ENCODE assay signal across 1 cellular context in the genomic region with DNA sequence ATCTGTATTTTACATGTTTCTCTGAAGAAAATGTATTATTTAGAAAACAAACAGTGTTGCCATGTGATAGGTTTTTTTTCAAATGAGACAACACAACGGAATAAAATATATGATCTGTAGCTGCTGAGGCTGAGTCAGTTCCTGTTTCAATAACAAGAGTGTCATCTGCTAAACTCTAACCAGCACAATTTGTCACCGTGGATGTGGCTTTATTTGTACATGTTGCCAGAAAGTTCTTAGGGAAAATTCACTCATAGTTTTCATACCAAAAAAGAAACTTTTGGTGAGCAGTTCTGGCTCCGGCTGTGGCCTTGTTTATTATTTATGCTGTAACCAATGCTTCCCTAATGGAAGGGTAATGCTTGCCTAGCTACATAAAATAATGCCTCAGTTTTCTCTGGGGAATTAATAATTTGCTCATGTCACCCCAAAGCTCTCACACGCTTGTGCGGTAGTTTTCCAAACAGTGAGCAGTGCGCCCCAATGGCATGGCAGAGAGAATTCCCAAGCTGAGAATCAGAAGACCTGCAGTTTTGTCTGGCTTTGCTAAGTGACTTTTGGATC.
TF ChIP-seq lines count a peak whose summit lies in the region.

No MANE protein-coding gene starts in this region.

TF ChIP-seq in GM12878, 131 proteins besides CTCF, POLR2A, EP300 and RAD21 (continued from another document and continues in another):
- TF ChIP-seq, protein P1, sequence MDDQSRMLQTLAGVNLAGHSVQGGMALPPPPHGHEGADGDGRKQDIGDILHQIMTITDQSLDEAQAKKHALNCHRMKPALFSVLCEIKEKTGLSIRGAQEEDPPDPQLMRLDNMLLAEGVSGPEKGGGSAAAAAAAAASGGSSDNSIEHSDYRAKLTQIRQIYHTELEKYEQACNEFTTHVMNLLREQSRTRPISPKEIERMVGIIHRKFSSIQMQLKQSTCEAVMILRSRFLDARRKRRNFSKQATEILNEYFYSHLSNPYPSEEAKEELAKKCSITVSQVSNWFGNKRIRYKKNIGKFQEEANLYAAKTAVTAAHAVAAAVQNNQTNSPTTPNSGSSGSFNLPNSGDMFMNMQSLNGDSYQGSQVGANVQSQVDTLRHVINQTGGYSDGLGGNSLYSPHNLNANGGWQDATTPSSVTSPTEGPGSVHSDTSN (IDR thresholded peaks at IDR 0.05; ENCODE audit: insufficient replicate concordance, low read depth, low read length): no peak
- TF ChIP-seq ZZZ3 (IDR thresholded peaks at IDR 0.05; ENCODE audit: control insufficient read depth, insufficient read length, low read depth) (no peak), IKZF1 (conservative IDR thresholded peaks at IDR 0.05) (peak; percentile 60; the same call in 1 of the 2 replicates), SMARCA5 (IDR thresholded peaks at IDR 0.05) (peak; percentile 67; the same call in 1 of the 2 replicates), JUNB (IDR thresholded peaks at IDR 0.05) (peak; percentile 38; the same call in 1 of the 2 replicates), NFIC (IDR thresholded peaks at IDR 0.05; ENCODE audit: low read depth, low read length) (peak; percentile 70; the same call in 1 of the 2 replicates), MYC (IDR thresholded peaks at IDR 0.05; ENCODE audit: insufficient read depth, insufficient read length, insufficient replicate concordance, low read length, severe bottlenecking) (no peak), TBL1XR1 (IDR thresholded peaks at IDR 0.05; ENCODE audit: low read depth, low read length) (no peak), IKZF2 (IDR thresholded peaks at IDR 0.05) (peak; percentile 63 to 82), CHD4 (IDR thresholded peaks at IDR 0.05) (no peak), POU2F2 (IDR thresholded peaks at IDR 0.05; ENCODE audit: borderline replicate concordance, low read depth, low read length) (no peak), LARP7 (IDR thresholded peaks at IDR 0.05) (no peak), MTA2 (IDR thresholded peaks at IDR 0.05; ENCODE audit: low read depth) (peak; percentile 40; the same call in 1 of the 2 replicates), NRF1 (conservative IDR thresholded peaks at IDR 0.05; ENCODE audit: low read depth, low read length) (no peak), ZBTB11 (CRISPR knock-in tag; IDR thresholded peaks at IDR 0.05) (no peak), TCF7 (IDR thresholded peaks at IDR 0.05; ENCODE audit: borderline replicate concordance) (no peak), NKRF (conservative IDR thresholded peaks at IDR 0.05) (no peak), MTA3 (IDR thresholded peaks at IDR 0.05; ENCODE audit: borderline replicate concordance, low read length) (no peak), ETV6 (conservative IDR thresholded peaks at IDR 0.05 in 1 of 2, IDR thresholded peaks at IDR 0.05 in 1 of 2; ENCODE audit: borderline replicate concordance in 1 of 2, low read depth in 1 of 2) (peak in 1 of 2 experiments; percentile 25; a peak in 1 of 4 replicates), CBX3 (IDR thresholded peaks at IDR 0.05; ENCODE audit: borderline replicate concordance, low read depth) (no peak), PAX5 (IDR thresholded peaks at IDR 0.05; ENCODE audit: borderline replicate concordance, low read depth, low read length) (no peak), TAF1 (IDR thresholded peaks at IDR 0.05; ENCODE audit: borderline replicate concordance, low read depth, low read length) (no peak), BACH1 (IDR thresholded peaks at IDR 0.05; ENCODE audit: borderline replicate concordance) (0 out of 2 replicates have a peak, but pooled peaks have one; percentile 7), HDAC6 (IDR thresholded peaks at IDR 0.05; ENCODE audit: unreplicated experiment) (no peak), MEF2A (IDR thresholded peaks at IDR 0.05; ENCODE audit: insufficient read depth, low read depth, low read length) (no peak), IRF5 (IDR thresholded peaks at IDR 0.05; ENCODE audit: borderline replicate concordance) (no peak), KLF5 (IDR thresholded peaks at IDR 0.05; ENCODE audit: partially characterized antibody) (no peak), BMI1 (IDR thresholded peaks at IDR 0.05; ENCODE audit: borderline replicate concordance) (no peak), NR2C1 (IDR thresholded peaks at IDR 0.05) (no peak), ZNF687 (IDR thresholded peaks at IDR 0.05) (peak; percentile 29; the same call in 1 of the 2 replicates), RELA (IDR thresholded peaks at IDR 0.05; ENCODE audit: borderline replicate concordance, partially characterized antibody) (no peak), FOXM1 (IDR thresholded peaks at IDR 0.05; ENCODE audit: low read depth, low read length) (no peak), SMC3 (IDR thresholded peaks at IDR 0.05; ENCODE audit: borderline replicate concordance, low read length) (no peak), BCL3 (IDR thresholded peaks at IDR 0.05; ENCODE audit: borderline replicate concordance, insufficient read depth, low read depth, low read length, poor library complexity, severe bottlenecking) (no peak), ZSCAN29 (IDR thresholded peaks at IDR 0.05) (no peak), CREB1 (IDR thresholded peaks at IDR 0.05; ENCODE audit: low read depth) (no peak)
- TF ChIP-seq, protein P2, sequence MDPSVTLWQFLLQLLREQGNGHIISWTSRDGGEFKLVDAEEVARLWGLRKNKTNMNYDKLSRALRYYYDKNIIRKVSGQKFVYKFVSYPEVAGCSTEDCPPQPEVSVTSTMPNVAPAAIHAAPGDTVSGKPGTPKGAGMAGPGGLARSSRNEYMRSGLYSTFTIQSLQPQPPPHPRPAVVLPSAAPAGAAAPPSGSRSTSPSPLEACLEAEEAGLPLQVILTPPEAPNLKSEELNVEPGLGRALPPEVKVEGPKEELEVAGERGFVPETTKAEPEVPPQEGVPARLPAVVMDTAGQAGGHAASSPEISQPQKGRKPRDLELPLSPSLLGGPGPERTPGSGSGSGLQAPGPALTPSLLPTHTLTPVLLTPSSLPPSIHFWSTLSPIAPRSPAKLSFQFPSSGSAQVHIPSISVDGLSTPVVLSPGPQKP (IDR thresholded peaks at IDR 0.05; ENCODE audit: low read depth, low read length): no peak
- TF ChIP-seq, protein P3, sequence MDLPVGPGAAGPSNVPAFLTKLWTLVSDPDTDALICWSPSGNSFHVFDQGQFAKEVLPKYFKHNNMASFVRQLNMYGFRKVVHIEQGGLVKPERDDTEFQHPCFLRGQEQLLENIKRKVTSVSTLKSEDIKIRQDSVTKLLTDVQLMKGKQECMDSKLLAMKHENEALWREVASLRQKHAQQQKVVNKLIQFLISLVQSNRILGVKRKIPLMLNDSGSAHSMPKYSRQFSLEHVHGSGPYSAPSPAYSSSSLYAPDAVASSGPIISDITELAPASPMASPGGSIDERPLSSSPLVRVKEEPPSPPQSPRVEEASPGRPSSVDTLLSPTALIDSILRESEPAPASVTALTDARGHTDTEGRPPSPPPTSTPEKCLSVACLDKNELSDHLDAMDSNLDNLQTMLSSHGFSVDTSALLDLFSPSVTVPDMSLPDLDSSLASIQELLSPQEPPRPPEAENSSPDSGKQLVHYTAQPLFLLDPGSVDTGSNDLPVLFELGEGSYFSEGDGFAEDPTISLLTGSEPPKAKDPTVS (IDR thresholded peaks at IDR 0.05; ENCODE audit: low read depth, low read length): no peak
